1 cellular context compared by ENCODE assay signal in genomic region chr3:68985391-68985790, GRCh38.
TF ChIP-seq lines count a peak whose summit lies in the region.

No MANE protein-coding gene starts in this region.

TF ChIP-seq in SK-N-SH treated with all-trans-retinoic acid at 6 μM for 48 hours, 23 proteins besides CTCF, POLR2A, EP300 and RAD21 (continued from another document):
- no peak for TF ChIP-seq CSRNP3 (CRISPR knock-in tag; IDR thresholded peaks at IDR 0.05)
- no peak for TF ChIP-seq CREB5 (CRISPR knock-in tag; IDR thresholded peaks at IDR 0.05; ENCODE audit: low read depth)
